ENCODE assay signal across 19 cellular contexts in genomic region chr9:92289708-92290390, GRCh38. TPM values are rescaled to one million over a fixed set of nuclear protein-coding genes. Genes with fewer than 3 reads are reported as not detected.
DNase-seq lines count a peak whose midpoint lies in the region; ATAC-seq and TF ChIP-seq lines count a peak whose summit lies in the region.
"Had no signal": no experiment of that assay in that cellular context is flagged by ENCODE, and none has a peak within 500 bp of the region (broad histone marks: within the 10 kb centered on the region; RNA-seq: fewer than 3 reads in every experiment).

No MANE protein-coding gene starts in this region.

- H4K91ac ChIP-seq in trophoblast cell (ENCODE audit: low read depth, low read length): no peak overlapping the region

- H3K4me1 Mint-ChIP-seq in endodermal cell: peaks cover 26% of the 10 kb centered on the region

- no peak overlapping the region for H3K14ac ChIP-seq in trophoblast cell (ENCODE audit: low read length)

- H4K20me1 ChIP-seq in DND-41 (ENCODE audit: insufficient read depth, low read length): peaks cover 54% of the 10 kb centered on the region; the same call in 1 of the 2 replicates

- H3K27me3 ChIP-seq in DND-41 (ENCODE audit: insufficient read depth, low read length, poor library complexity): no peaks in the 10 kb centered on the region
- no peaks in the 10 kb centered on the region for H3K27me3 ChIP-seq in adipocyte (replicated peaks; ENCODE audit: control insufficient read depth, insufficient read depth, low read length)
- no peaks in the 10 kb centered on the region for H3K27me3 ChIP-seq in sigmoid colon
- no peaks in the 10 kb centered on the region for H3K27me3 ChIP-seq in trophoblast cell (ENCODE audit: insufficient read depth, low read length)
- no peaks in the 10 kb centered on the region for H3K27me3 ChIP-seq in endodermal cell (ENCODE audit: control insufficient read depth, insufficient read depth, low read length, poor library complexity, severe bottlenecking)
- H3K27me3 ChIP-seq: Peyer's patch had no signal

- TF ChIP-seq POLR2A in sigmoid colon (IDR thresholded peaks at IDR 0.05): no peak

- no peak overlapping the region for H4K12ac ChIP-seq in trophoblast cell (ENCODE audit: low read depth, low read length)

- intact Hi-C loops in sigmoid colon (cut with DNase I): no loop called here

- H3K36me3 ChIP-seq in DND-41 (ENCODE audit: insufficient read depth, low read length) (peaks cover 75% of the 10 kb centered on the region), adipocyte (ENCODE audit: control insufficient read depth, insufficient read depth, low read length, severe bottlenecking) (peaks cover 51% of the 10 kb centered on the region), sigmoid colon (peaks cover 0 to 40% (median 12%) of the 10 kb centered on the region in 4 donors), trophoblast cell (ENCODE audit: control insufficient read depth in 1 of 2, insufficient read depth in 2 of 2, low read length in 2 of 2) (peaks cover 7% of the 10 kb centered on the region in 2 experiments), endodermal cell (ENCODE audit: control insufficient read depth, insufficient read depth, low read length) (peaks cover 58% of the 10 kb centered on the region)

- H3K79me1 ChIP-seq in trophoblast cell (ENCODE audit: low read length): no peaks in the 10 kb centered on the region

- DNase-seq in DND-41 (no peak), HCEC 1CT (peak; percentile 49), adipocyte (ENCODE audit: low read depth) (peak; percentile 62), fibroblast of villous mesenchyme (ENCODE audit: low read depth) (peak; percentile 28), sigmoid colon (no peak), trophoblast cell (no peak), endodermal cell (no peak), COLO668 (lab: John Stamatoyannopoulos, UW; ENCODE audit: unreplicated experiment) (no peak)
- DNase-seq: activated CD4-positive, CD25-positive, alpha-beta regulatory T cell treated with anti-CD3 and anti-CD28 coated beads, Interleukin-2, amount 50 U/mL, for 72 hours; activated gamma-delta T cell; C1 segment of cervical spinal cord; DMS 273 treated with DMSO at 0.1 percent for 48 hours; NCI-H1694 treated with DMSO at 0.1 percent for 48 hours; NCI-H345; Peyer's patch; psoas muscle; stimulated activated CD4-positive, alpha-beta T cell treated with anti-CD3 and anti-CD28 coated beads, Interleukin-4, amount 100 ng/mL, for 4 hours had no signal

- H2AK5ac ChIP-seq in trophoblast cell (ENCODE audit: low read length): no peak overlapping the region

- no peak overlapping the region for H3K4ac ChIP-seq in trophoblast cell (ENCODE audit: low read depth, low read length)

- no peak for TF ChIP-seq EP300 in sigmoid colon (IDR thresholded peaks at IDR 0.05)

- no peak overlapping the region for H3K9ac ChIP-seq in DND-41 (ENCODE audit: low read depth, low read length)
- no peak overlapping the region for H3K9ac ChIP-seq in adipocyte (ENCODE audit: low read length)
- no peak overlapping the region for H3K9ac ChIP-seq in trophoblast cell (ENCODE audit: low read length)
- H3K9ac ChIP-seq in endodermal cell (ENCODE audit: extremely low read depth, low read length, poor library complexity, severe bottlenecking): no peak overlapping the region

- no peak overlapping the region for H2BK12ac ChIP-seq in trophoblast cell (ENCODE audit: low read length)

- no peak overlapping the region for H3K27ac ChIP-seq in DND-41 (ENCODE audit: low read length)
- H3K27ac ChIP-seq in sigmoid colon: no peak overlapping the region
- no peak overlapping the region for H3K27ac ChIP-seq in trophoblast cell (ENCODE audit: low read depth, low read length)
- H3K27ac ChIP-seq in endodermal cell (ENCODE audit: low read depth, low read length): no peak overlapping the region
- H3K27ac ChIP-seq: Peyer's patch, psoas muscle had no signal

- H2AFZ ChIP-seq in DND-41 (ENCODE audit: low read depth, low read length) (no peak overlapping the region), trophoblast cell (ENCODE audit: insufficient read depth, low read length, poor library complexity) (no peak overlapping the region)

- TF ChIP-seq CTCF in DND-41 (IDR thresholded peaks at IDR 0.05; ENCODE audit: borderline replicate concordance, extremely low read depth, low read length, poor library complexity, severe bottlenecking) (no peak), fibroblast of villous mesenchyme (IDR thresholded peaks at IDR 0.05; ENCODE audit: insufficient read depth, low read depth, low read length) (no peak), sigmoid colon (IDR thresholded peaks at IDR 0.05) (no peak), endodermal cell (conservative IDR thresholded peaks at IDR 0.05) (no peak)

- 96% methylated on average over 5 of the region's 5 CpGs for WGBS in sigmoid colon, 2 donors
- WGBS in trophoblast cell (ENCODE audit: extremely low coverage, insufficient coverage, insufficient read length): no CpG with 5 or more reads among the region's 5 CpGs
- WGBS in endodermal cell (ENCODE audit: insufficient coverage in 1 of 2, insufficient read length in 1 of 2), 2 experiments: 95 to 100% methylated on average over 2 to 5 of the region's 5 CpGs

- H3K36me3 Mint-ChIP-seq in endodermal cell (ENCODE audit: low read depth): peaks cover 51% of the 10 kb centered on the region

- no peaks in the 10 kb centered on the region for H3K9me3 Mint-ChIP-seq in endodermal cell

- H3K79me2 ChIP-seq in DND-41 (ENCODE audit: insufficient read depth, low read length): peaks cover 95% of the 10 kb centered on the region
- H3K79me2 ChIP-seq in trophoblast cell (ENCODE audit: control insufficient read depth, insufficient read depth, low read length, poor library complexity): peaks cover 11% of the 10 kb centered on the region

- H3K23ac ChIP-seq in trophoblast cell (ENCODE audit: low read length): no peak overlapping the region

- H2BK120ac ChIP-seq in trophoblast cell (ENCODE audit: insufficient read depth, low read length, poor library complexity): no peak overlapping the region

- H3K18ac ChIP-seq in trophoblast cell (ENCODE audit: low read length): no peak overlapping the region

- ATAC-seq in DND-41 (ENCODE audit: insufficient read depth, low read depth): no peak
- ATAC-seq: psoas muscle had no signal

- H3K27me3 Mint-ChIP-seq in endodermal cell (ENCODE audit: insufficient read depth): no peaks in the 10 kb centered on the region

- H3K4me1 ChIP-seq in DND-41 (ENCODE audit: insufficient read depth, low read length) (peaks cover 38% of the 10 kb centered on the region), adipocyte (ENCODE audit: control insufficient read depth, insufficient read depth, low read length) (peaks cover 34% of the 10 kb centered on the region), sigmoid colon (peaks cover 0 to 28% (median 22%) of the 10 kb centered on the region in 4 donors), trophoblast cell (ENCODE audit: control insufficient read depth in 1 of 2, insufficient read depth in 2 of 2, low read length in 2 of 2) (peaks cover 7% of the 10 kb centered on the region in 2 experiments), endodermal cell (ENCODE audit: control insufficient read depth, insufficient read depth, low read length) (peaks cover 7% of the 10 kb centered on the region)

- H3K4me3 ChIP-seq in DND-41 (ENCODE audit: low read depth in 1 of 2, low read length in 2 of 2) (no peak overlapping the region; a peak in 1 of 4 replicates), adipocyte (ENCODE audit: low read length) (no peak overlapping the region), fibroblast of villous mesenchyme (ENCODE audit: low read depth, low read length) (no peak overlapping the region), sigmoid colon (no peak overlapping the region), trophoblast cell (ENCODE audit: low read depth, low read length) (no peak overlapping the region), endodermal cell (ENCODE audit: low read length) (no peak overlapping the region)
- H3K4me3 ChIP-seq: Peyer's patch, psoas muscle, smooth muscle cell had no signal

- H3K27ac Mint-ChIP-seq in endodermal cell: no peak overlapping the region
- H3K27ac Mint-ChIP-seq: mesothelial cell of epicardium had no signal

- H3K4me3 Mint-ChIP-seq in endodermal cell: no peak overlapping the region
- H3K4me3 Mint-ChIP-seq: mesothelial cell of epicardium had no signal

- no peak overlapping the region for H4K8ac ChIP-seq in trophoblast cell (ENCODE audit: low read depth, low read length)

- H2BK5ac ChIP-seq in trophoblast cell (ENCODE audit: low read depth, low read length, poor library complexity): no peak overlapping the region

- H3K4me2 ChIP-seq in DND-41 (ENCODE audit: insufficient read depth, low read length) (peak overlapping the region; percentile 47; the same call in 1 of the 2 replicates), trophoblast cell (ENCODE audit: low read length) (no peak overlapping the region)

- no peaks in the 10 kb centered on the region for H3K9me3 ChIP-seq in DND-41 (ENCODE audit: insufficient read depth, low read length, severe bottlenecking)
- H3K9me3 ChIP-seq in adipocyte (ENCODE audit: control insufficient read depth, low read length): no peaks in the 10 kb centered on the region
- no peaks in the 10 kb centered on the region for H3K9me3 ChIP-seq in sigmoid colon
- no peaks in the 10 kb centered on the region for H3K9me3 ChIP-seq in trophoblast cell (ENCODE audit: insufficient read depth, low read depth, low read length)
- no peaks in the 10 kb centered on the region for H3K9me3 ChIP-seq in endodermal cell (ENCODE audit: control insufficient read depth, low read length)
- H3K9me3 ChIP-seq: Peyer's patch, psoas muscle had no signal

RNA-seq across cellular contexts. Expression of gene IARS1, which starts 3.6 kb away (rescaled TPM):
- total RNA-seq in fibroblast of villous mesenchyme: 377 and 457 TPM in 2 replicates
- total RNA-seq in sigmoid colon: 10 to 100 TPM; 61.4 to 62.4 (median 62.2) TPM
- polyA plus RNA-seq in sigmoid colon: 10 to 100 TPM in 2 of 3 donors, 1 to 10 TPM in 1; 9.0 to 45.2 (median 13.6) TPM
- 77.3 and 78.9 TPM in 2 replicates for polyA plus RNA-seq in trophoblast cell (2013)
- total RNA-seq in endodermal cell: 100 to 1,000 TPM; 170 to 173 TPM
- polyA plus RNA-seq in endodermal cell (2013, experiment 1 of 2): 134 TPM
- polyA plus RNA-seq in endodermal cell (2013, experiment 2 of 2): 112 TPM

RNA-seq across cellular contexts. Expression of gene NOL8, which starts 35.3 kb away (rescaled TPM):
- total RNA-seq in fibroblast of villous mesenchyme: 24.2 and 25.4 TPM in 2 replicates
- 10 to 100 TPM; 23.9 to 32.1 (median 28.2) TPM for total RNA-seq in sigmoid colon
- polyA plus RNA-seq in sigmoid colon: 10 to 100 TPM in 2 of 3 donors, 1 to 10 TPM in 1; 7.9 to 20.4 (median 13.2) TPM
- 25.1 and 25.8 TPM in 2 replicates for polyA plus RNA-seq in trophoblast cell (2013)
- total RNA-seq in endodermal cell: 10 to 100 TPM; 30.0 to 31.7 TPM
- polyA plus RNA-seq in endodermal cell (2013, experiment 1 of 2): 25.5 TPM
- polyA plus RNA-seq in endodermal cell (2013, experiment 2 of 2): 25.1 TPM

RNA-seq across cellular contexts. Expression of gene CENPP, which starts 35.9 kb away (rescaled TPM):
- total RNA-seq in fibroblast of villous mesenchyme (2.2 and 2.6 TPM in 2 replicates), sigmoid colon (10 to 100 TPM in 1 of 4 donors, 1 to 10 TPM in 3; 1.8 to 11.9 (median 5.2) TPM), endodermal cell (1 to 10 TPM; 8.2 to 9.2 TPM)
- polyA plus RNA-seq in sigmoid colon: 1 to 10 TPM in 1 of 3 donors, under 1 TPM in 2; 0.60 to 2.4 (median 0.69) TPM
- polyA plus RNA-seq in trophoblast cell (2013): 9.6 and 9.7 TPM in 2 replicates
- 11.6 TPM for polyA plus RNA-seq in endodermal cell (2013, experiment 1 of 2)
- 10.2 TPM for polyA plus RNA-seq in endodermal cell (2013, experiment 2 of 2)

Comparison
In these comparisons a context has a peak if more than half of its experiments do, and no peak if none do; other contexts are left out.
1. DNase-seq: peak in HCEC 1CT (single experiment), adipocyte (single experiment) and fibroblast of villous mesenchyme (single experiment); none in DND-41 (single experiment), sigmoid colon (single experiment), trophoblast cell (0 of 2), endodermal cell (single experiment) and COLO668 (single experiment).